ENCODE assay signal across 11 cellular contexts in genomic region chr12:56940942-56941298, GRCh38. TPM values are rescaled to one million over a fixed set of nuclear protein-coding genes. Genes with fewer than 3 reads are reported as not detected.
"Had no signal": no experiment of that assay in that cellular context is flagged by ENCODE, and none has a peak within 500 bp of the region (broad histone marks: within the 10 kb centered on the region; RNA-seq: fewer than 3 reads in every experiment).

No MANE protein-coding gene starts in this region.

RNA-seq across cellular contexts. Expression of gene SDR9C7, which starts 6.7 kb away (rescaled TPM):
- total RNA-seq: epithelial cell of proximal tubule, hepatocyte, kidney, left cardiac atrium, left ventricle myocardium superior, lung, mesenteric fat pad, mucosa of descending colon, neural crest cell, upper lobe of right lung had no signal
- polyA plus RNA-seq: hepatocyte, lung, small intestine had no signal
